17 cellular contexts compared by ENCODE assay signal in genomic region chr2:197001921-197002320, GRCh38.
A peak's percentile ranks its signal among the peaks of the same experiment; 100 is the strongest.
DNase-seq lines count a peak whose midpoint lies in the region; ATAC-seq, FAIRE-seq and TF ChIP-seq lines count a peak whose summit lies in the region.
"Had no signal": no experiment of that assay in that cellular context is flagged by ENCODE, and none has a peak within 500 bp of the region (broad histone marks: within the 10 kb centered on the region; RNA-seq: fewer than 3 reads in every experiment).

No MANE protein-coding gene starts in this region.

- H3K9me3 Mint-ChIP-seq in activated naive CD4-positive, alpha-beta T cell treated with anti-CD3 and anti-CD28 coated beads for 36 hours = no peaks in the 10 kb centered on the region
- no peaks in the 10 kb centered on the region for H3K9me3 Mint-ChIP-seq in activated naive CD4-positive, alpha-beta T cell treated with anti-CD3 and anti-CD28 coated beads, Interleukin-2, amount 10 ng/mL, durations not matched to agents 7 days and 5 days
- H3K9me3 Mint-ChIP-seq: CD4-positive, alpha-beta T cell; H9 had no signal

- intact Hi-C loops in activated naive CD4-positive, alpha-beta T cell treated with anti-CD3 and anti-CD28 coated beads for 36 hours (cut with micrococcal nuclease) = no loop called here

- no peak overlapping the region for H3K4me3 Mint-ChIP-seq in activated naive CD4-positive, alpha-beta T cell treated with anti-CD3 and anti-CD28 coated beads for 36 hours
- no peak overlapping the region for H3K4me3 Mint-ChIP-seq in activated naive CD4-positive, alpha-beta T cell treated with anti-CD3 and anti-CD28 coated beads, Interleukin-2, amount 10 ng/mL, durations not matched to agents 7 days and 5 days
- H3K4me3 Mint-ChIP-seq: B cell; CD4-positive, alpha-beta T cell; H9 had no signal

- CTCF ChIA-PET in activated naive CD4-positive, alpha-beta T cell treated with anti-CD3 and anti-CD28 coated beads for 36 hours (lab: Charles Lee) = no interaction called here
- CTCF ChIA-PET in activated naive CD4-positive, alpha-beta T cell treated with anti-CD3 and anti-CD28 coated beads, Interleukin-2, amount 10 ng/mL, durations not matched to agents 7 days and 5 days (lab: Charles Lee) = interaction anchor here (1.6 kb wide), 1 partner anchor 10 kb away, joined by 5 read pairs; no protein-coding TSS in a partner anchor

- H3K27ac ChIP-seq in foreskin keratinocyte = no peak overlapping the region

- peaks cover 28% of the 10 kb centered on the region for H3K36me3 Mint-ChIP-seq in activated naive CD4-positive, alpha-beta T cell treated with anti-CD3 and anti-CD28 coated beads for 36 hours (ENCODE audit: low read depth)
- H3K36me3 Mint-ChIP-seq in activated naive CD4-positive, alpha-beta T cell treated with anti-CD3 and anti-CD28 coated beads, Interleukin-2, amount 10 ng/mL, durations not matched to agents 7 days and 5 days = peaks cover 62% of the 10 kb centered on the region

- TF ChIP-seq CTCF in bronchial epithelial cell (IDR thresholded peaks at IDR 0.05; ENCODE audit: insufficient read depth, low read length, severe bottlenecking) (no peak), foreskin keratinocyte (conservative IDR thresholded peaks at IDR 0.05) (no peak)

- no peak overlapping the region for H3K4me3 ChIP-seq in bronchial epithelial cell (ENCODE audit: low read depth, low read length)
- H3K4me3 ChIP-seq: GM12878 had no signal

- no peaks in the 10 kb centered on the region for H3K4me1 ChIP-seq in foreskin keratinocyte

- peaks cover 10% of the 10 kb centered on the region for H3K4me1 Mint-ChIP-seq in activated naive CD4-positive, alpha-beta T cell treated with anti-CD3 and anti-CD28 coated beads for 36 hours (ENCODE audit: low read depth)
- peaks cover 3% of the 10 kb centered on the region for H3K4me1 Mint-ChIP-seq in activated naive CD4-positive, alpha-beta T cell treated with anti-CD3 and anti-CD28 coated beads, Interleukin-2, amount 10 ng/mL, durations not matched to agents 7 days and 5 days
- H3K4me1 Mint-ChIP-seq: B cell had no signal

- no peak for FAIRE-seq in bronchial epithelial cell (lab: Jason Lieb, UNC)
- FAIRE-seq: A204.1, GM12878, GM18507 had no signal

- no peaks in the 10 kb centered on the region for H3K27me3 Mint-ChIP-seq in activated naive CD4-positive, alpha-beta T cell treated with anti-CD3 and anti-CD28 coated beads for 36 hours (ENCODE audit: low read depth)
- H3K27me3 Mint-ChIP-seq in activated naive CD4-positive, alpha-beta T cell treated with anti-CD3 and anti-CD28 coated beads, Interleukin-2, amount 10 ng/mL, durations not matched to agents 7 days and 5 days = no peaks in the 10 kb centered on the region
- H3K27me3 Mint-ChIP-seq: B cell; CD4-positive, alpha-beta T cell had no signal

- ATAC-seq in foreskin keratinocyte = peak; percentile 87
- ATAC-seq in HG03139 (IDR thresholded peaks at IDR 0.05; ENCODE audit: unreplicated experiment) = no peak
- ATAC-seq in GM18868 (IDR thresholded peaks at IDR 0.05; ENCODE audit: unreplicated experiment) = no peak
- ATAC-seq: GM12878 had no signal

- H3K27ac Mint-ChIP-seq in activated naive CD4-positive, alpha-beta T cell treated with anti-CD3 and anti-CD28 coated beads for 36 hours = peak overlapping the region; percentile 61
- H3K27ac Mint-ChIP-seq in activated naive CD4-positive, alpha-beta T cell treated with anti-CD3 and anti-CD28 coated beads, Interleukin-2, amount 10 ng/mL, durations not matched to agents 7 days and 5 days = no peak overlapping the region
- H3K27ac Mint-ChIP-seq: B cell, H9 had no signal

- no peak for DNase-seq in activated naive CD4-positive, alpha-beta T cell treated with anti-CD3 and anti-CD28 coated beads for 36 hours
- no peak for DNase-seq in activated naive CD4-positive, alpha-beta T cell treated with anti-CD3 and anti-CD28 coated beads, Interleukin-2, amount 10 ng/mL, durations not matched to agents 7 days and 5 days
- DNase-seq in HPDE6-E6E7 (ENCODE audit: extremely low spot score) (peak; percentile 29), bronchial epithelial cell (ENCODE audit: low read depth) (peak; percentile 57), foreskin keratinocyte (peak in 1 of 2 donors; percentile 55), dedifferentiated amniotic fluid mesenchymal stem cell (ENCODE audit: extremely low spot score) (no peak)
- DNase-seq: C1 segment of cervical spinal cord; CD4-positive, alpha-beta T cell; DMS79; GOT3; H9 had no signal

- H3K27me3 ChIP-seq in bronchial epithelial cell (ENCODE audit: control insufficient read depth, insufficient read depth, low read length) (no peaks in the 10 kb centered on the region), foreskin keratinocyte (no peaks in the 10 kb centered on the region)

- H3K36me3 ChIP-seq in bronchial epithelial cell (ENCODE audit: control insufficient read depth, insufficient read depth, low read length) = no peaks in the 10 kb centered on the region

Comparison
In these comparisons a context has a peak if more than half of its experiments do, and no peak if none do; other contexts are left out.
1. DNase-seq: peak in HPDE6-E6E7 (single experiment) and bronchial epithelial cell (single experiment); none in activated naive CD4-positive, alpha-beta T cell treated with anti-CD3 and anti-CD28 coated beads for 36 hours (single experiment), activated naive CD4-positive, alpha-beta T cell treated with anti-CD3 and anti-CD28 coated beads, Interleukin-2, amount 10 ng/mL, durations not matched to agents 7 days and 5 days (single experiment) and dedifferentiated amniotic fluid mesenchymal stem cell (single experiment).